Comparison of ENCODE assay signal across 1 cellular context in the genomic region with DNA sequence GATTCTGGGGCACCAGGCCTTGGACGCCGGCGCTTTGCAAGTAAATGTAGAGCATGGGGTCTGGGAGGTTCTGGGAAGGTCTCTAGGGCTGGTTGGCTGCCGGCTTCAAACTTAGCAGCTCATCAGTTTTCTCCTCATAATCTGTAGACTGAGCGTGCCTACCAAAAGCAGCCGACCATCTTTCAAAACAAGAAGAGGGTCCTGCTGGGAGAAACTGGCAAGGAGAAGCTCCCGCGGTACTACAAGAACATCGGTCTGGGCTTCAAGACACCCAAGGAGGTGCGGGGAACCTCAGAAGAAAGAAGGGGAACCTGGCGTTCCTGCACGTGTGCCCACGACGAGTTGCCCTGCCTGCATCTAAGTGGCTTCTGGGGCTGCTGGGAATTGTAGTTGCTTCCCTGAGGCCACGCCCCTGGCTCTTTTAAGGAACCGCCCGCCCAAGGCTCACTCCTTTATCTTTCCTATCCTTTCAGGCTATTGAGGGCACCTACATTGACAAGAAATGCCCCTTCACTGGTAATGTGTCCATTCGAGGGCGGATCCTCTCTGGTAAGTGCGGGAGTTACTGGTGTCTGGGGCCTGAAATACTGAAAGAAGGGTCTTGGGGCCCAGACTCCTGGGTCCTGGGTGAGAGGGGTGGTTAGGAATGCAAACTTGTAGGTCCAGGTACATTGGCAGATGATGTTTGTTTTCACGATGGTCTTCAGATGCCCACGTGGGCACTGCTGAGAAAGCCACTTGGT.
TF ChIP-seq lines count a peak whose summit lies in the region.

No MANE protein-coding gene starts in this region.

TF ChIP-seq in WTC11, 78 proteins besides CTCF, POLR2A, EP300 and RAD21 (continued from another document):
- TF ChIP-seq, protein P1, sequence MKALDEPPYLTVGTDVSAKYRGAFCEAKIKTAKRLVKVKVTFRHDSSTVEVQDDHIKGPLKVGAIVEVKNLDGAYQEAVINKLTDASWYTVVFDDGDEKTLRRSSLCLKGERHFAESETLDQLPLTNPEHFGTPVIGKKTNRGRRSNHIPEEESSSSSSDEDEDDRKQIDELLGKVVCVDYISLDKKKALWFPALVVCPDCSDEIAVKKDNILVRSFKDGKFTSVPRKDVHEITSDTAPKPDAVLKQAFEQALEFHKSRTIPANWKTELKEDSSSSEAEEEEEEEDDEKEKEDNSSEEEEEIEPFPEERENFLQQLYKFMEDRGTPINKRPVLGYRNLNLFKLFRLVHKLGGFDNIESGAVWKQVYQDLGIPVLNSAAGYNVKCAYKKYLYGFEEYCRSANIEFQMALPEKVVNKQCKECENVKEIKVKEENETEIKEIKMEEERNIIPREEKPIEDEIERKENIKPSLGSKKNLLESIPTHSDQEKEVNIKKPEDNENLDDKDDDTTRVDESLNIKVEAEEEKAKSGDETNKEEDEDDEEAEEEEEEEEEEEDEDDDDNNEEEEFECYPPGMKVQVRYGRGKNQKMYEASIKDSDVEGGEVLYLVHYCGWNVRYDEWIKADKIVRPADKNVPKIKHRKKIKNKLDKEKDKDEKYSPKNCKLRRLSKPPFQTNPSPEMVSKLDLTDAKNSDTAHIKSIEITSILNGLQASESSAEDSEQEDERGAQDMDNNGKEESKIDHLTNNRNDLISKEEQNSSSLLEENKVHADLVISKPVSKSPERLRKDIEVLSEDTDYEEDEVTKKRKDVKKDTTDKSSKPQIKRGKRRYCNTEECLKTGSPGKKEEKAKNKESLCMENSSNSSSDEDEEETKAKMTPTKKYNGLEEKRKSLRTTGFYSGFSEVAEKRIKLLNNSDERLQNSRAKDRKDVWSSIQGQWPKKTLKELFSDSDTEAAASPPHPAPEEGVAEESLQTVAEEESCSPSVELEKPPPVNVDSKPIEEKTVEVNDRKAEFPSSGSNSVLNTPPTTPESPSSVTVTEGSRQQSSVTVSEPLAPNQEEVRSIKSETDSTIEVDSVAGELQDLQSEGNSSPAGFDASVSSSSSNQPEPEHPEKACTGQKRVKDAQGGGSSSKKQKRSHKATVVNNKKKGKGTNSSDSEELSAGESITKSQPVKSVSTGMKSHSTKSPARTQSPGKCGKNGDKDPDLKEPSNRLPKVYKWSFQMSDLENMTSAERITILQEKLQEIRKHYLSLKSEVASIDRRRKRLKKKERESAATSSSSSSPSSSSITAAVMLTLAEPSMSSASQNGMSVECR (CRISPR knock-in tag; IDR thresholded peaks at IDR 0.05; ENCODE audit: borderline replicate concordance) = no peak
- TF ChIP-seq, protein P2, sequence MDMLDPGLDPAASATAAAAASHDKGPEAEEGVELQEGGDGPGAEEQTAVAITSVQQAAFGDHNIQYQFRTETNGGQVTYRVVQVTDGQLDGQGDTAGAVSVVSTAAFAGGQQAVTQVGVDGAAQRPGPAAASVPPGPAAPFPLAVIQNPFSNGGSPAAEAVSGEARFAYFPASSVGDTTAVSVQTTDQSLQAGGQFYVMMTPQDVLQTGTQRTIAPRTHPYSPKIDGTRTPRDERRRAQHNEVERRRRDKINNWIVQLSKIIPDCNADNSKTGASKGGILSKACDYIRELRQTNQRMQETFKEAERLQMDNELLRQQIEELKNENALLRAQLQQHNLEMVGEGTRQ (CRISPR knock-in tag; IDR thresholded peaks at IDR 0.05) = peak; percentile 19; the same call in 1 of the 2 replicates
- TF ChIP-seq PRRX2 (CRISPR knock-in tag; IDR thresholded peaks at IDR 0.05) (no peak), NFE2L1 (CRISPR knock-in tag; IDR thresholded peaks at IDR 0.05) (no peak), MXD4 (CRISPR knock-in tag; IDR thresholded peaks at IDR 0.05; ENCODE audit: borderline replicate concordance) (no peak), ZNF219 (CRISPR knock-in tag; IDR thresholded peaks at IDR 0.05; ENCODE audit: borderline replicate concordance) (no peak), CREB1 (CRISPR knock-in tag; IDR thresholded peaks at IDR 0.05) (no peak)
- TF ChIP-seq, protein P3, sequence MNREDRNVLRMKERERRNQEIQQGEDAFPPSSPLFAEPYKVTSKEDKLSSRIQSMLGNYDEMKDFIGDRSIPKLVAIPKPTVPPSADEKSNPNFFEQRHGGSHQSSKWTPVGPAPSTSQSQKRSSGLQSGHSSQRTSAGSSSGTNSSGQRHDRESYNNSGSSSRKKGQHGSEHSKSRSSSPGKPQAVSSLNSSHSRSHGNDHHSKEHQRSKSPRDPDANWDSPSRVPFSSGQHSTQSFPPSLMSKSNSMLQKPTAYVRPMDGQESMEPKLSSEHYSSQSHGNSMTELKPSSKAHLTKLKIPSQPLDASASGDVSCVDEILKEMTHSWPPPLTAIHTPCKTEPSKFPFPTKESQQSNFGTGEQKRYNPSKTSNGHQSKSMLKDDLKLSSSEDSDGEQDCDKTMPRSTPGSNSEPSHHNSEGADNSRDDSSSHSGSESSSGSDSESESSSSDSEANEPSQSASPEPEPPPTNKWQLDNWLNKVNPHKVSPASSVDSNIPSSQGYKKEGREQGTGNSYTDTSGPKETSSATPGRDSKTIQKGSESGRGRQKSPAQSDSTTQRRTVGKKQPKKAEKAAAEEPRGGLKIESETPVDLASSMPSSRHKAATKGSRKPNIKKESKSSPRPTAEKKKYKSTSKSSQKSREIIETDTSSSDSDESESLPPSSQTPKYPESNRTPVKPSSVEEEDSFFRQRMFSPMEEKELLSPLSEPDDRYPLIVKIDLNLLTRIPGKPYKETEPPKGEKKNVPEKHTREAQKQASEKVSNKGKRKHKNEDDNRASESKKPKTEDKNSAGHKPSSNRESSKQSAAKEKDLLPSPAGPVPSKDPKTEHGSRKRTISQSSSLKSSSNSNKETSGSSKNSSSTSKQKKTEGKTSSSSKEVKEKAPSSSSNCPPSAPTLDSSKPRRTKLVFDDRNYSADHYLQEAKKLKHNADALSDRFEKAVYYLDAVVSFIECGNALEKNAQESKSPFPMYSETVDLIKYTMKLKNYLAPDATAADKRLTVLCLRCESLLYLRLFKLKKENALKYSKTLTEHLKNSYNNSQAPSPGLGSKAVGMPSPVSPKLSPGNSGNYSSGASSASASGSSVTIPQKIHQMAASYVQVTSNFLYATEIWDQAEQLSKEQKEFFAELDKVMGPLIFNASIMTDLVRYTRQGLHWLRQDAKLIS (CRISPR knock-in tag; IDR thresholded peaks at IDR 0.05; ENCODE audit: borderline replicate concordance) = no peak
- TF ChIP-seq, protein P4, sequence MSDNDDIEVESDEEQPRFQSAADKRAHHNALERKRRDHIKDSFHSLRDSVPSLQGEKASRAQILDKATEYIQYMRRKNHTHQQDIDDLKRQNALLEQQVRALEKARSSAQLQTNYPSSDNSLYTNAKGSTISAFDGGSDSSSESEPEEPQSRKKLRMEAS (CRISPR knock-in tag; IDR thresholded peaks at IDR 0.05) = peak; percentile 60
